Comparison of ENCODE assay signal across 8 cellular contexts in the genomic region with DNA sequence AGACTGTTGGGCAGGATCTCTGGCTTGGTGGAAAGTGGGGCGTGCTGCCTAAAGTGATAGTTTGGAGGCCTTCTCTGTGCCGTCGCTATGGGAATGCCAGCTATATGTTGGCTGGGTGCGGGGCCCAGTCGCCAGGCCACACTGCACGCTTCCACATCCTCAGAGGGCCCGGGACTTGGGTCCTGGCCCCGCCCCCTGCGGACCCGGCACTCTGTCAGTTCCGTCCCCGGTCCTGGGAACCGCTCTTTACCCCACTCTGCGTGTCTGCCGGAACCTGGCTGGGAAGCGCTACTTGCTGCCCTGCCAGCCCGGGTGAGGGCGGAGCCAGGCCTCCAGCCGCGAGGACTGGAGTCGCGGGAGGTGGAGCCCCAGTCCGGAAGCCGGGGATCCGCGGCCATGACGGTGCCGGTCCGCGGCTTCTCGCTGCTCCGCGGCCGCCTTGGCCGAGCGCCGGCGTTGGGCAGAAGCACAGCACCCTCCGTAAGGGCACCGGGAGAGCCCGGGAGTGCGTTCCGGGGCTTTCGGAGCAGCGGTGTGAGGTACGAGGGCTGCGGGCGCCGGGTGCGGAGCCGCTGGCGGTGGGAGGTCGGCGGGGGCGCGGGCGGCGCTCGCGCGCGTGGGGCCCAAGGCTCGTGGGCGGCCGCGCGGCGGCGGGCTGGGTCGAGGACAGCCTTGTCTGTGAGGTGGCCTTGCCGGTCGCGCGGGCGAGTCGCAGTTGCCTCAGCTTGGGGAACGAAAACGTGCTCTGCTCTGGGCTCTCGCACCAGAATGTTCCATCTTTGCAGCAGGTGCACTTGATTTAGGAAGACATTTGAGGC. TPM values are rescaled to one million over a fixed set of nuclear protein-coding genes. Genes with fewer than 3 reads are reported as not detected.
DNase-seq lines count a peak whose midpoint lies in the region; ATAC-seq and TF ChIP-seq lines count a peak whose summit lies in the region.

A gene (plus strand): TSS at position 376 of the 818 bp plus-strand sequence. CDS start 21 bp downstream, at position 397.

- CTCF ChIA-PET in BJ (lab: Yijun Ruan, JAX), result interaction anchor here (1.0 kb wide), 1 partner anchor 151 kb away, joined by 3 read pairs; no protein-coding TSS in a partner anchor

- peak within 1 kb of the TSS; percentile 87 for H3K27ac ChIP-seq in colonic mucosa
- peak within 1 kb of the TSS; percentile 80 for H3K27ac ChIP-seq in layer of hippocampus (ENCODE audit: low read depth, low read length)

- TF ChIP-seq CTCF in BJ (IDR thresholded peaks at IDR 0.05; ENCODE audit: insufficient read depth, low read depth, low read length) (no peak), colonic mucosa (IDR thresholded peaks at IDR 0.05) (no peak)

- H3K36me3 ChIP-seq in BJ (ENCODE audit: control insufficient read depth, insufficient read depth, low read length) (no peaks in the 10 kb centered on the region), colonic mucosa (no peaks in the 10 kb centered on the region)

- no peaks in the 10 kb centered on the region for H3K9me3 ChIP-seq in colonic mucosa

- intact Hi-C loops in colonic mucosa (cut with DNase I), result no loop called here

- H3K4me1 ChIP-seq in colonic mucosa, result no peaks in the 10 kb centered on the region

- POLR2A ChIA-PET in BJ (lab: Charles Lee), result no interaction called here

- H3K9ac ChIP-seq in colonic mucosa (ENCODE audit: low read depth in 2 of 2, low read length in 2 of 2), result peak within 1 kb of the TSS; percentile 74 to 78

- peak; percentile 98 for ATAC-seq in HG03439 (IDR thresholded peaks at IDR 0.05; ENCODE audit: unreplicated experiment)

- H3K4me3 ChIP-seq in BJ (ENCODE audit: low read depth, low read length) (peak within 1 kb of the TSS; percentile 81), colonic mucosa (peak within 1 kb of the TSS; percentile 45)

- no peaks in the 10 kb centered on the region for H3K27me3 ChIP-seq in BJ (ENCODE audit: control insufficient read depth, insufficient read depth, low read length)
- H3K27me3 ChIP-seq in colonic mucosa, result no peaks in the 10 kb centered on the region
- H3K27me3 ChIP-seq in layer of hippocampus (ENCODE audit: control insufficient read depth, insufficient read depth, low read length), result no peaks in the 10 kb centered on the region

- DNase-seq in BJ (ENCODE audit: low read depth) (peak; percentile 72), GM19238 (ENCODE audit: insufficient read length, low spot score) (peak; percentile 97), NCI-H510A (lab: John Stamatoyannopoulos, UW) (peak; percentile 96), colonic mucosa (peak; percentile 95)
- peak; percentile 74 to 81 for DNase-seq in activated CD4-positive, alpha-beta T cell treated with anti-CD3 and anti-CD28 coated beads for 4 hours
- peak; percentile 55 to 79 (median 65) for DNase-seq in stimulated activated CD4-positive, alpha-beta T cell treated with anti-CD3 and anti-CD28 coated beads, Interleukin-1b, Interleukin-23, amount 100 ng/mL, for 24 hours (ENCODE audit: low read depth in 4 of 4, low spot score in 1 of 4)

RNA-seq across cellular contexts. Expression of the gene that starts here (rescaled TPM):
- polyA plus RNA-seq in BJ (2011; rRNA removed), result 1.7 and 4.3 TPM in 2 replicates
- polyA minus RNA-seq in BJ (2011; rRNA and poly(A)+ RNA removed), result 3.5 and 4.0 TPM in 2 replicates
- total RNA-seq in colonic mucosa, result 10 to 100 TPM in 1 of 2 donors, 1 to 10 TPM in 1; 9.5 to 12.6 TPM

Comparison
In these comparisons a context has a peak if more than half of its experiments do, and no peak if none do; other contexts are left out.
1. Peak in every context shown above with its lines: DNase-seq, ATAC-seq, H3K4me3 ChIP-seq and H3K27ac ChIP-seq.